In the genomic region with DNA sequence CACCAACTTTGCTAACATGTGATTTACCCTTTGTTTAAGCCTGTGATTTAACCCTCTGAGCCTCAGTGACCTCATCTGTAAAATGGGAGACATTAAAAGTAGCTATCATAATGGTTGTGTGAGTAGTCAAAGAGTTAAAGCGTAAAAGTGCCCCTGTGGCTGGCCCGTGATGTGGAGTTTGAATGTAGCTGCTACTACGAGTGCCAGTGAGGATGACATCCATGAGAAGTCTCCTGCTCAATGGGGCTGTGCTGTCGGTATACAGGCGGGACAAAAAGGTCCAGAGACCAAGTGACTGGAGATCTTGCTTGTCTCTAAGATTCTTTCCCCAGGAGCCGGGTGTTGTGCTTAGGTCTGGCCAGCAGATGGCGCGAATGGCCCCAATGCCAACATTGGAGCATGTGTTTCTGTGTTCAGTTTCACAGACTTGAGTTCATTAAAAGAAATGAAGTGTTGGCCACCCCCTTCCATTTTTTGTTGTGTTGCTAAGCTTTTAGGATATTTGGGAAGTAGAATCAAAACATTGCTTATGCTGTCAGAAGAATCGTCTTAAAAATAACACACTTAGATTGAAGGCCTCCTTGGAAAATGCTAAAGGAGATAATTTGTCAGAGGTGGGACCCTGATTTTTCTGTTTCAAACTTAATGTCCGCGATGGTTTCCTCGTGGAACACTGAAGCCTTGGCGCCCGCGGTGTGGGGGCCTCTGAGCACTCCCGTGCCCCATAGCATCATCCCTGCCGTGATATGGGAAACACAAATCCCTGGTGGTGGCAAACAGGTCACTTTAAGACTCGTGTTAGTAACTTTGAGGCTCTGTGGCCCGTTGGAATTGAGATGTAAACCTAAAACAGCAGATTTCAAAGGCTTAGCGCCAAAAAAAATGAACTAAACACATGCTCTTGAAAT, we compare ENCODE assay signal across 9 cellular contexts. TPM values are rescaled to one million over a fixed set of nuclear protein-coding genes. Genes with fewer than 3 reads are reported as not detected.
DNase-seq lines count a peak whose midpoint lies in the region; ATAC-seq and TF ChIP-seq lines count a peak whose summit lies in the region.
"Had no signal": no experiment of that assay in that cellular context is flagged by ENCODE, and none has a peak within 500 bp of the region (broad histone marks: within the 10 kb centered on the region; RNA-seq: fewer than 3 reads in every experiment).

No MANE protein-coding gene starts in this region.

- no peaks in the 10 kb centered on the region for H3K27me3 Mint-ChIP-seq in Caco-2 (ENCODE audit: insufficient read depth, unreplicated experiment)
- peaks cover 3% of the 10 kb centered on the region; the same call in 1 of the 2 replicates for H3K27me3 Mint-ChIP-seq in HFFc6 (ENCODE audit: insufficient read depth)
- H3K27me3 Mint-ChIP-seq in activated CD8-positive, alpha-beta T cell treated with anti-CD3 and anti-CD28 coated beads for 36 hours: no peaks in the 10 kb centered on the region

- H2BK5ac ChIP-seq in mesenchymal stem cell (ENCODE audit: low read depth, low read length, poor library complexity, severe bottlenecking): no peak overlapping the region

- no peak overlapping the region for H3K23ac ChIP-seq in mesenchymal stem cell (ENCODE audit: low read length in 2 of 2)

- H4K8ac ChIP-seq in mesenchymal stem cell (ENCODE audit: low read length): no peak overlapping the region

- H3K27ac ChIP-seq in mesenchymal stem cell (ENCODE audit: low read length, poor library complexity, severe bottlenecking): no peak overlapping the region

- H3K18ac ChIP-seq in mesenchymal stem cell (ENCODE audit: low read depth in 1 of 2, low read length in 2 of 2): no peak overlapping the region

- no peak overlapping the region for H2BK120ac ChIP-seq in mesenchymal stem cell (ENCODE audit: low read depth, low read length)

- H3K9ac ChIP-seq in mesenchymal stem cell (ENCODE audit: low read length): peak overlapping the region; percentile 33

- no peak overlapping the region for H3K4me3 ChIP-seq in Caco-2 (ENCODE audit: low read depth, low read length)
- no peak overlapping the region for H3K4me3 ChIP-seq in mesenchymal stem cell (ENCODE audit: insufficient read depth in 1 of 2, low read depth in 1 of 2, low read length in 2 of 2)

- TF ChIP-seq CTCF in Caco-2 (IDR thresholded peaks at IDR 0.05; ENCODE audit: insufficient read depth in 1 of 2, low read depth in 1 of 2, low read length in 1 of 2, severe bottlenecking in 1 of 2, unreplicated experiment in 1 of 2) (peak; percentile 99 to 100), HFFc6 (IDR thresholded peaks at IDR 0.05) (peak; percentile 95)
- TF ChIP-seq CTCF in activated CD8-positive, alpha-beta T cell treated with anti-CD3 and anti-CD28 coated beads for 36 hours (IDR thresholded peaks at IDR 0.05): peak; percentile 90

- no peak overlapping the region for H3K14ac ChIP-seq in mesenchymal stem cell (ENCODE audit: low read length in 2 of 2)

- CTCF ChIA-PET in Caco-2 (lab: Charles Lee): interaction anchor here (0.6 to 1.5 kb wide), 5 partner anchors 47 to 1010 kb away, joined by 3 to 4 read pairs (median 4); no protein-coding TSS in a partner anchor
- CTCF ChIA-PET in activated CD8-positive, alpha-beta T cell treated with anti-CD3 and anti-CD28 coated beads for 36 hours (lab: Charles Lee): interaction anchor here (0.6 to 4.8 kb wide), 31 partner anchors 10 to 914 kb away, joined by 3 to 35 read pairs (median 5); partner anchors contain the start of gene RBM38

- H2BK12ac ChIP-seq in mesenchymal stem cell (ENCODE audit: low read length in 2 of 2): no peak overlapping the region

- DNase-seq in Caco-2: peak; percentile 89 to 94
- peak; percentile 61 for DNase-seq in HFFc6
- DNase-seq in NCI-H82 (lab: John Stamatoyannopoulos, UW): peak; percentile 88
- peak; percentile 90 for DNase-seq in activated CD8-positive, alpha-beta T cell treated with anti-CD3 and anti-CD28 coated beads for 36 hours
- DNase-seq in effector CD8-positive, alpha-beta T cell (lab: John Stamatoyannopoulos, UW): peak; percentile 80
- DNase-seq in mesenchymal stem cell: peak; percentile 68
- peak; percentile 61 to 73 for DNase-seq in stimulated activated CD8-positive, alpha-beta memory T cell treated with anti-CD3 and anti-CD28 coated beads, Interleukin-15, amount 100 ng/mL, for 4 hours (ENCODE audit: low read depth in 2 of 2)

- POLR2A ChIA-PET in Caco-2 (lab: Charles Lee): no interaction called here
- POLR2A ChIA-PET in activated CD8-positive, alpha-beta T cell treated with anti-CD3 and anti-CD28 coated beads for 36 hours (lab: Charles Lee): interaction anchor here (0.8 to 3.4 kb wide), 3 partner anchors 11 to 18 kb away, joined by 3 to 15 read pairs (median 7); no protein-coding TSS in a partner anchor

- H3K4me1 Mint-ChIP-seq in Caco-2 (ENCODE audit: low read depth, unreplicated experiment): peaks cover 13% of the 10 kb centered on the region
- H3K4me1 Mint-ChIP-seq in HFFc6 (ENCODE audit: low read depth): no peaks in the 10 kb centered on the region
- H3K4me1 Mint-ChIP-seq in activated CD8-positive, alpha-beta T cell treated with anti-CD3 and anti-CD28 coated beads for 36 hours (ENCODE audit: low read depth): peaks cover 24% of the 10 kb centered on the region

- no peak overlapping the region for H3K4ac ChIP-seq in mesenchymal stem cell (ENCODE audit: low read depth in 1 of 2, low read length in 2 of 2)

- no peaks in the 10 kb centered on the region for H3K9me3 ChIP-seq in Caco-2
- no peaks in the 10 kb centered on the region for H3K9me3 ChIP-seq in mesenchymal stem cell (ENCODE audit: control insufficient read depth, low read length)

- H3K27me3 ChIP-seq in Caco-2 (replicated peaks; ENCODE audit: control insufficient read depth, insufficient read depth, low read length): no peaks in the 10 kb centered on the region
- H3K27me3 ChIP-seq in mesenchymal stem cell (ENCODE audit: control insufficient read depth in 1 of 2, insufficient read depth in 1 of 2, low read length in 2 of 2): no peaks in the 10 kb centered on the region

- H3K4me3 Mint-ChIP-seq in Caco-2 (ENCODE audit: unreplicated experiment) (no peak overlapping the region), HFFc6 (no peak overlapping the region)
- no peak overlapping the region for H3K4me3 Mint-ChIP-seq in activated CD8-positive, alpha-beta T cell treated with anti-CD3 and anti-CD28 coated beads for 36 hours

- no peaks in the 10 kb centered on the region for H3K9me3 Mint-ChIP-seq in Caco-2 (ENCODE audit: unreplicated experiment)
- no peaks in the 10 kb centered on the region for H3K9me3 Mint-ChIP-seq in HFFc6
- no peaks in the 10 kb centered on the region for H3K9me3 Mint-ChIP-seq in activated CD8-positive, alpha-beta T cell treated with anti-CD3 and anti-CD28 coated beads for 36 hours

- no peak overlapping the region for H3K4me2 ChIP-seq in mesenchymal stem cell (ENCODE audit: low read length, poor library complexity, severe bottlenecking)

- BruUV-seq in Caco-2 (replicated peaks; lab: Mats Ljungman, UMichigan): no TSS peak

- no peak overlapping the region for H2AFZ ChIP-seq in mesenchymal stem cell (ENCODE audit: low read depth, low read length)

- no peak overlapping the region for H3K27ac Mint-ChIP-seq in Caco-2 (ENCODE audit: unreplicated experiment)
- H3K27ac Mint-ChIP-seq in HFFc6: no peak overlapping the region; the same call in 1 of the 2 replicates
- H3K27ac Mint-ChIP-seq in activated CD8-positive, alpha-beta T cell treated with anti-CD3 and anti-CD28 coated beads for 36 hours: peak overlapping the region; percentile 74

- ATAC-seq in activated CD8-positive, alpha-beta T cell treated with anti-CD3 and anti-CD28 coated beads for 36 hours: peak; percentile 87
- ATAC-seq in GM18858 (IDR thresholded peaks at IDR 0.05; ENCODE audit: unreplicated experiment): no peak

- no peak overlapping the region for H2BK15ac ChIP-seq in mesenchymal stem cell (ENCODE audit: low read depth, poor library complexity, severe bottlenecking)

- H2AK5ac ChIP-seq in mesenchymal stem cell (ENCODE audit: low read length, severe bottlenecking): no peak overlapping the region

- 61% methylated on average over 19 of the region's 20 CpGs for WGBS in mesenchymal stem cell

- H3K36me3 ChIP-seq in Caco-2 (ENCODE audit: control insufficient read depth, insufficient read depth, low read length) (peaks cover 6% of the 10 kb centered on the region; the same call in 1 of the 2 replicates), mesenchymal stem cell (ENCODE audit: control insufficient read depth in 1 of 2, insufficient read depth in 2 of 2, low read depth in 1 of 2, low read length in 2 of 2) (peaks cover 39 to 41% of the 10 kb centered on the region in 2 experiments)

- H4K91ac ChIP-seq in mesenchymal stem cell (ENCODE audit: low read length): no peak overlapping the region

- H3K4me1 ChIP-seq in Caco-2 (no peaks in the 10 kb centered on the region), mesenchymal stem cell (ENCODE audit: control insufficient read depth, insufficient read depth, low read depth, low read length) (no peaks in the 10 kb centered on the region)

- intact Hi-C loops in Caco-2 (cut with micrococcal nuclease; ENCODE audit: unreplicated experiment): loop anchor here (1.0 to 10.0 kb wide), 3 partner anchors 40 to 213 kb away; no protein-coding TSS in a partner anchor
- intact Hi-C loops in activated CD8-positive, alpha-beta T cell treated with anti-CD3 and anti-CD28 coated beads for 36 hours (cut with micrococcal nuclease): loop anchor here (1.0 to 5.0 kb wide), 2 partner anchors 113 to 205 kb away; no protein-coding TSS in a partner anchor

- H3K79me1 ChIP-seq in mesenchymal stem cell (replicated peaks; ENCODE audit: low read length, poor library complexity, severe bottlenecking): peaks cover 12% of the 10 kb centered on the region

- H3K36me3 Mint-ChIP-seq in Caco-2 (ENCODE audit: insufficient read depth, unreplicated experiment) (peaks cover 45% of the 10 kb centered on the region), HFFc6 (ENCODE audit: low read depth) (no peaks in the 10 kb centered on the region; the same call in 1 of the 2 replicates)
- peaks cover 12% of the 10 kb centered on the region for H3K36me3 Mint-ChIP-seq in activated CD8-positive, alpha-beta T cell treated with anti-CD3 and anti-CD28 coated beads for 36 hours (ENCODE audit: low read depth)

RNA-seq across cellular contexts. Expression of gene RBM38, which starts 9.3 kb away (rescaled TPM):
- total RNA-seq in Caco-2 (2022): 34.4 and 39.2 TPM in 2 replicates
- total RNA-seq in HFFc6 (2021; fragmentation: NEBNext Ultra II Directional; extraction: Animal tissue kit (Norgen Biotek cat#: 25700)): 1 to 10 TPM; 3.7 to 5.7 (median 4.6) TPM
- total RNA-seq in activated CD8-positive, alpha-beta T cell treated with anti-CD3 and anti-CD28 coated beads for 36 hours: 100 to 1,000 TPM; 114 to 116 TPM
- polyA plus RNA-seq in mesenchymal stem cell (2013, experiment 1 of 2): 4.6 TPM
- 4.8 TPM for polyA plus RNA-seq in mesenchymal stem cell (2013, experiment 2 of 2)

RNA-seq across cellular contexts. Expression of gene RAE1, which starts 30.8 kb away (rescaled TPM):
- total RNA-seq in Caco-2 (2022): 133 and 138 TPM in 2 replicates
- 10 to 100 TPM; 25.1 to 31.4 (median 28.3) TPM for total RNA-seq in HFFc6 (2021; fragmentation: NEBNext Ultra II Directional; extraction: Animal tissue kit (Norgen Biotek cat#: 25700))
- total RNA-seq in activated CD8-positive, alpha-beta T cell treated with anti-CD3 and anti-CD28 coated beads for 36 hours: 10 to 100 TPM; 41.1 to 42.9 TPM
- polyA plus RNA-seq in mesenchymal stem cell (2013, experiment 1 of 2): 14.2 TPM
- 14.2 TPM for polyA plus RNA-seq in mesenchymal stem cell (2013, experiment 2 of 2)

RNA-seq across cellular contexts. Expression of gene SPO11, which starts 52.2 kb away (rescaled TPM):
- not detected in 2 replicates for total RNA-seq in Caco-2 (2022)
- not detected for total RNA-seq in HFFc6 (2021; fragmentation: NEBNext Ultra II Directional; extraction: Animal tissue kit (Norgen Biotek cat#: 25700))
- not detected for total RNA-seq in activated CD8-positive, alpha-beta T cell treated with anti-CD3 and anti-CD28 coated beads for 36 hours
- not detected for polyA plus RNA-seq in mesenchymal stem cell (2013, experiment 1 of 2)
- not detected for polyA plus RNA-seq in mesenchymal stem cell (2013, experiment 2 of 2)
- total RNA-seq: activated CD8-positive, alpha-beta memory T cell treated with anti-CD3 and anti-CD28 coated beads for 36 hours had no signal
